ENCODE assay signal across 10 cellular contexts in genomic region chr1:27961646-27962221, GRCh38. TPM values are rescaled to one million over a fixed set of nuclear protein-coding genes. Genes with fewer than 3 reads are reported as not detected.
DNase-seq lines count a peak whose midpoint lies in the region; ATAC-seq and TF ChIP-seq lines count a peak whose summit lies in the region.
"Had no signal": no experiment of that assay in that cellular context is flagged by ENCODE, and none has a peak within 500 bp of the region (broad histone marks: within the 10 kb centered on the region; RNA-seq: fewer than 3 reads in every experiment).

No MANE protein-coding gene starts in this region.

- H3K27me3 Mint-ChIP-seq in activated T-cell treated with anti-CD3 and anti-CD28 coated beads, Interleukin-2, amount 50 U/mL, for 72 hours (ENCODE audit: low read depth): no peaks in the 10 kb centered on the region

- peaks cover 31% of the 10 kb centered on the region for H3K36me3 ChIP-seq in suprapubic skin

- H3K4me3 Mint-ChIP-seq in activated T-cell treated with anti-CD3 and anti-CD28 coated beads, Interleukin-2, amount 50 U/mL, for 72 hours: peak overlapping the region; percentile 88 to 93

- H3K36me3 Mint-ChIP-seq in activated T-cell treated with anti-CD3 and anti-CD28 coated beads, Interleukin-2, amount 50 U/mL, for 72 hours (ENCODE audit: insufficient read depth in 2 of 2): peaks cover 0 to 1% of the 10 kb centered on the region in 2 donors
- no peaks in the 10 kb centered on the region for H3K36me3 Mint-ChIP-seq in activated naive CD4-positive, alpha-beta T cell treated with anti-CD3 and anti-CD28 coated beads, Interleukin-2, amount 50 U/mL, for 72 hours

- ATAC-seq in activated T-cell treated with anti-CD3 and anti-CD28 coated beads, Interleukin-2, amount 50 U/mL, for 72 hours (replicated peaks in 1 of 2): no peak
- no peak for ATAC-seq in activated naive CD4-positive, alpha-beta T cell treated with anti-CD3 and anti-CD28 coated beads, Interleukin-2, amount 50 U/mL, for 72 hours
- no peak for ATAC-seq in GM18907 (IDR thresholded peaks at IDR 0.05; ENCODE audit: unreplicated experiment)

- no peaks in the 10 kb centered on the region for H3K9me3 Mint-ChIP-seq in activated T-cell treated with anti-CD3 and anti-CD28 coated beads, Interleukin-2, amount 50 U/mL, for 72 hours
- H3K9me3 Mint-ChIP-seq in activated naive CD4-positive, alpha-beta T cell treated with anti-CD3 and anti-CD28 coated beads, Interleukin-2, amount 50 U/mL, for 72 hours: no peaks in the 10 kb centered on the region

- H3K9me3 ChIP-seq in suprapubic skin: no peaks in the 10 kb centered on the region

- peak overlapping the region; percentile 26 for H3K27ac Mint-ChIP-seq in activated T-cell treated with anti-CD3 and anti-CD28 coated beads, Interleukin-2, amount 50 U/mL, for 72 hours
- peak overlapping the region; percentile 22 to 62 for H3K27ac Mint-ChIP-seq in activated naive CD4-positive, alpha-beta T cell treated with anti-CD3 and anti-CD28 coated beads, Interleukin-2, amount 50 U/mL, for 72 hours

- H3K4me3 ChIP-seq in suprapubic skin: peak overlapping the region; percentile 87

- intact Hi-C loops in posterior cingulate gyrus (cut with DNase I): no loop called here

- H3K4me1 Mint-ChIP-seq in activated T-cell treated with anti-CD3 and anti-CD28 coated beads, Interleukin-2, amount 50 U/mL, for 72 hours (ENCODE audit: low read depth): peaks cover 23% of the 10 kb centered on the region

- no peak for DNase-seq in activated T-cell treated with anti-CD3 and anti-CD28 coated beads, Interleukin-2, amount 50 U/mL, for 72 hours
- DNase-seq in activated T-cell treated with anti-CD3 and anti-CD28 coated beads, Interleukin-2, amount 50 U/mL, for 48 hours: no peak
- peak in 1 of 2 donors; percentile 16 for DNase-seq in activated naive CD4-positive, alpha-beta T cell treated with anti-CD3 and anti-CD28 coated beads, Interleukin-2, amount 50 U/mL, for 72 hours (ENCODE audit: low spot score in 2 of 2)
- peak; percentile 55 for DNase-seq in iPS-NIHi11 (ENCODE audit: low spot score)
- DNase-seq in suprapubic skin (ENCODE audit: low spot score in 2 of 2): no peak
- no peak for DNase-seq in posterior cingulate gyrus
- DNase-seq in COR-L47 (lab: John Stamatoyannopoulos, UW): no peak
- DNase-seq: cortex of kidney, NCI-H1930 had no signal

- peak overlapping the region; percentile 92 for H3K27ac ChIP-seq in suprapubic skin

- peaks cover 33% of the 10 kb centered on the region for H3K4me1 ChIP-seq in suprapubic skin

- H3K27me3 ChIP-seq in suprapubic skin: no peaks in the 10 kb centered on the region

- WGBS in suprapubic skin: 52% methylated on average over 3 of the region's 4 CpGs

- no peak for TF ChIP-seq EP300 in suprapubic skin (IDR thresholded peaks at IDR 0.05)

- TF ChIP-seq CTCF in suprapubic skin (IDR thresholded peaks at IDR 0.05): no peak

- no peak for TF ChIP-seq POLR2A in suprapubic skin (IDR thresholded peaks at IDR 0.05)

RNA-seq across cellular contexts. Expression of gene XKR8, which starts 2.0 kb away (rescaled TPM):
- 10 to 100 TPM in 1 of 2 donors, 1 to 10 TPM in 1; 8.7 to 18.9 TPM for total RNA-seq in activated T-cell treated with anti-CD3 and anti-CD28 coated beads, Interleukin-2, amount 50 U/mL, for 72 hours
- total RNA-seq in activated naive CD4-positive, alpha-beta T cell treated with anti-CD3 and anti-CD28 coated beads, Interleukin-2, amount 50 U/mL, for 72 hours: 1 to 10 TPM; 4.6 to 4.7 TPM
- total RNA-seq in suprapubic skin: 1 to 10 TPM; 6.1 to 7.7 (median 6.3) TPM

RNA-seq across cellular contexts. Expression of gene SMPDL3B, which starts 26.9 kb away (rescaled TPM):
- total RNA-seq in activated T-cell treated with anti-CD3 and anti-CD28 coated beads, Interleukin-2, amount 50 U/mL, for 72 hours: 1 to 10 TPM in 1 of 2 donors, under 1 TPM in 1; 0.41 to 1.5 TPM
- 1 to 10 TPM in 1 of 2 donors, under 1 TPM in 1; 0.43 to 1.3 TPM for total RNA-seq in activated naive CD4-positive, alpha-beta T cell treated with anti-CD3 and anti-CD28 coated beads, Interleukin-2, amount 50 U/mL, for 72 hours
- 1 to 10 TPM in 3 of 4 donors, under 1 TPM in 1; 0.48 to 3.2 (median 1.7) TPM for total RNA-seq in suprapubic skin

RNA-seq across cellular contexts. Expression of gene RPA2, which starts 47.4 kb away (rescaled TPM):
- total RNA-seq in activated T-cell treated with anti-CD3 and anti-CD28 coated beads, Interleukin-2, amount 50 U/mL, for 72 hours: 10 to 100 TPM; 84.7 to 96.1 TPM
- total RNA-seq in activated naive CD4-positive, alpha-beta T cell treated with anti-CD3 and anti-CD28 coated beads, Interleukin-2, amount 50 U/mL, for 72 hours: 10 to 100 TPM; 69.4 to 88.2 TPM
- total RNA-seq in suprapubic skin: 10 to 100 TPM; 18.9 to 42.1 (median 22.2) TPM
